ENCODE assay signal across 9 cellular contexts in the genomic region with DNA sequence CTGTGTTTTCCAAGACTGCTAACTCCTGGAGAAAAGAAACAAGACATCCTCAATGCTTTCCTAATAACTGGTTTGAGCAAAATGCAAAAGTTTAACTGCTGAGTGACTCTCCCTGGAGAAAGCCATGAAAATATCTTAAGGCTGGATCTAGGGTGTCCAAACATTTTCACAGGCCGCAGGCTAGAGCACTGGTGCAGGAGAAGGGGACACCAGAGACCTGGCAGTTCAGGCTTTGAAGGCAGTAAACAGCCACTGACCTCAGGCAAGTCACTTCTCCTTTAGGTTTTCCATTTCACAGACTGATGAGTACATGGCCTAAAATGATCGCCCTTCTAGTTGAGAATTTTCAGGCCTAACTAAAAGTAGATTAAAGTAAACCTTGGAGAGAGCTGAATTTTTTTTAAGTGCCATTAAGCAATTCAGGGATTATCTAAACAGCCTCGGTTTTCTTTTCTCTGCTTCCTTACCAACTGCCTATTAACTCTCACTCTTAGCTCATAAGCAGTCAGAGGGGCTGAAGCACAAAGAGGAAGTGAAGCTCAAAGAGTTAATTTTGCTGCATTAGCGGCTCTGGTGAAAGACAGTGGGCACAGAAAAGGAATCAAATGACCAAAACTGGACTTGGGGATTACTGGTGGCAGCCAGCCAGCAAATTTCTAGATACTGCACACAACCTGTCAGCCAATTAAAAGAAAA. TPM values are rescaled to one million over a fixed set of nuclear protein-coding genes. Genes with fewer than 3 reads are reported as not detected.
DNase-seq lines count a peak whose midpoint lies in the region; ATAC-seq and TF ChIP-seq lines count a peak whose summit lies in the region.
"Had no signal": no experiment of that assay in that cellular context is flagged by ENCODE, and none has a peak within 500 bp of the region (broad histone marks: within the 10 kb centered on the region; RNA-seq: fewer than 3 reads in every experiment).

No MANE protein-coding gene starts in this region.

- H3K9me3 ChIP-seq in body of pancreas, result no peaks in the 10 kb centered on the region
- no peaks in the 10 kb centered on the region for H3K9me3 ChIP-seq in muscle layer of duodenum (ENCODE audit: control insufficient read depth in 1 of 2, low read length in 2 of 2)

- peaks cover 62% of the 10 kb centered on the region for H3K4me1 Mint-ChIP-seq in Calu3 (ENCODE audit: low read depth, unreplicated experiment)
- H3K4me1 Mint-ChIP-seq in activated T-cell treated with anti-CD3 and anti-CD28 coated beads, Interleukin-2, amount 50 U/mL, for 72 hours (ENCODE audit: low read depth), result peaks cover 26% of the 10 kb centered on the region

- peaks cover 86% of the 10 kb centered on the region for H3K36me3 Mint-ChIP-seq in Calu3 (ENCODE audit: insufficient read depth, unreplicated experiment)
- H3K36me3 Mint-ChIP-seq in activated T-cell treated with anti-CD3 and anti-CD28 coated beads, Interleukin-2, amount 50 U/mL, for 72 hours (ENCODE audit: insufficient read depth in 2 of 2), result peaks cover 0 to 2% of the 10 kb centered on the region in 2 donors

- H3K4me1 ChIP-seq in body of pancreas (peaks cover 59% of the 10 kb centered on the region), muscle layer of duodenum (ENCODE audit: control insufficient read depth in 1 of 2, insufficient read depth in 2 of 2, low read length in 2 of 2) (peaks cover 19 to 45% of the 10 kb centered on the region in 2 donors)

- no peaks in the 10 kb centered on the region for H3K27me3 Mint-ChIP-seq in Calu3 (ENCODE audit: unreplicated experiment)
- H3K27me3 Mint-ChIP-seq in activated T-cell treated with anti-CD3 and anti-CD28 coated beads, Interleukin-2, amount 50 U/mL, for 72 hours (ENCODE audit: low read depth), result no peaks in the 10 kb centered on the region

- WGBS in body of pancreas, 2 donors, result 4 to 9% methylated on average over 4 of the region's 4 CpGs

- TF ChIP-seq CTCF in Calu3 (IDR thresholded peaks at IDR 0.05; ENCODE audit: unreplicated experiment), result no peak
- no peak for TF ChIP-seq CTCF in body of pancreas (IDR thresholded peaks at IDR 0.05)

- H3K4me3 ChIP-seq in body of pancreas (no peak overlapping the region), muscle layer of duodenum (ENCODE audit: low read depth in 1 of 2, low read length in 2 of 2) (peak overlapping the region; percentile 45 to 83)

- peak overlapping the region; percentile 80 for H3K4me3 Mint-ChIP-seq in Calu3 (ENCODE audit: low read depth, unreplicated experiment)
- peak overlapping the region in 1 of 2 donors; percentile 58 for H3K4me3 Mint-ChIP-seq in activated T-cell treated with anti-CD3 and anti-CD28 coated beads, Interleukin-2, amount 50 U/mL, for 72 hours

- H3K27ac Mint-ChIP-seq in Calu3 (ENCODE audit: unreplicated experiment), result peak overlapping the region; percentile 83
- no peak overlapping the region for H3K27ac Mint-ChIP-seq in activated T-cell treated with anti-CD3 and anti-CD28 coated beads, Interleukin-2, amount 50 U/mL, for 72 hours

- TF ChIP-seq POLR2A in body of pancreas (IDR thresholded peaks at IDR 0.05), result peak in 1 of 3 donors; percentile 29

- ATAC-seq in body of pancreas (no peak), HG03175 (IDR thresholded peaks at IDR 0.05; ENCODE audit: unreplicated experiment) (no peak), GM21360 (IDR thresholded peaks at IDR 0.05; ENCODE audit: unreplicated experiment) (no peak), HG03045 (IDR thresholded peaks at IDR 0.05; ENCODE audit: unreplicated experiment) (no peak)
- ATAC-seq in activated T-cell treated with anti-CD3 and anti-CD28 coated beads, Interleukin-2, amount 50 U/mL, for 72 hours (replicated peaks in 1 of 2), result no peak

- peak overlapping the region; percentile 50 to 98 (median 96) for H3K27ac ChIP-seq in body of pancreas
- H3K27ac ChIP-seq in muscle layer of duodenum (ENCODE audit: low read length), result peak overlapping the region; percentile 86
- H3K27ac ChIP-seq: epithelial cell of prostate had no signal

- BruUV-seq in Calu3 (replicated peaks; lab: Mats Ljungman, UMichigan), result TSS peak; percentile 23

- H3K27me3 ChIP-seq in body of pancreas (no peaks in the 10 kb centered on the region), muscle layer of duodenum (ENCODE audit: low read depth, low read length) (no peaks in the 10 kb centered on the region)

- CTCF ChIA-PET in Calu3 (lab: Charles Lee), result interaction anchor here (0.7 to 2.6 kb wide), 4 partner anchors 10 to 28 kb away, joined by 3 to 17 read pairs (median 4); no protein-coding TSS in a partner anchor

- no peaks in the 10 kb centered on the region for H3K9me3 Mint-ChIP-seq in Calu3 (ENCODE audit: low read depth, unreplicated experiment)
- H3K9me3 Mint-ChIP-seq in activated T-cell treated with anti-CD3 and anti-CD28 coated beads, Interleukin-2, amount 50 U/mL, for 72 hours, result no peaks in the 10 kb centered on the region

- intact Hi-C loops in Calu3 (cut with micrococcal nuclease; ENCODE audit: unreplicated experiment) (loop anchor here (5.0 kb wide), 1 partner anchor 38 kb away; no protein-coding TSS in a partner anchor), body of pancreas (cut with DNase I) (no loop called here)

- DNase-seq in Calu3, result no peak
- peak; percentile 88 for DNase-seq in KBM-7
- peak; percentile 57 to 73 (median 67) for DNase-seq in body of pancreas
- DNase-seq in activated T-cell treated with anti-CD3 and anti-CD28 coated beads, Interleukin-2, amount 50 U/mL, for 72 hours, result no peak

- in situ Hi-C loops in KBM-7 (cut with MboI; ENCODE audit: low pct_unique_long_range_greater_than_20kb, low sequenced_read_pairs), result no loop called here

- no peaks in the 10 kb centered on the region for H3K36me3 ChIP-seq in body of pancreas (replicated peaks in 1 of 2; ENCODE audit: insufficient read depth in 1 of 2, low read depth in 2 of 2)
- H3K36me3 ChIP-seq in muscle layer of duodenum (ENCODE audit: control insufficient read depth in 1 of 2, insufficient read depth in 2 of 2, low read length in 2 of 2), result no peaks in the 10 kb centered on the region

RNA-seq across cellular contexts. Expression of gene CHKA, which starts 2.3 kb away (rescaled TPM):
- total RNA-seq in Calu3 (2022), result 100 and 104 TPM in 2 replicates
- 10 to 100 TPM; 72.1 to 92.6 TPM for total RNA-seq in body of pancreas
- total RNA-seq in activated T-cell treated with anti-CD3 and anti-CD28 coated beads, Interleukin-2, amount 50 U/mL, for 72 hours, result 10 to 100 TPM; 11.6 to 16.7 TPM

Comparison
In these comparisons a context has a peak if more than half of its experiments do, and no peak if none do; other contexts are left out.
1. DNase-seq: peak in KBM-7 (single experiment) and body of pancreas (4 of 4); none in Calu3 (single experiment) and activated T-cell treated with anti-CD3 and anti-CD28 coated beads, Interleukin-2, amount 50 U/mL, for 72 hours (0 of 2).
2. H3K4me3 ChIP-seq: peak in muscle layer of duodenum (2 of 2); none in body of pancreas (0 of 2).